ENCODE assay signal across 1 cellular context in the genomic region with DNA sequence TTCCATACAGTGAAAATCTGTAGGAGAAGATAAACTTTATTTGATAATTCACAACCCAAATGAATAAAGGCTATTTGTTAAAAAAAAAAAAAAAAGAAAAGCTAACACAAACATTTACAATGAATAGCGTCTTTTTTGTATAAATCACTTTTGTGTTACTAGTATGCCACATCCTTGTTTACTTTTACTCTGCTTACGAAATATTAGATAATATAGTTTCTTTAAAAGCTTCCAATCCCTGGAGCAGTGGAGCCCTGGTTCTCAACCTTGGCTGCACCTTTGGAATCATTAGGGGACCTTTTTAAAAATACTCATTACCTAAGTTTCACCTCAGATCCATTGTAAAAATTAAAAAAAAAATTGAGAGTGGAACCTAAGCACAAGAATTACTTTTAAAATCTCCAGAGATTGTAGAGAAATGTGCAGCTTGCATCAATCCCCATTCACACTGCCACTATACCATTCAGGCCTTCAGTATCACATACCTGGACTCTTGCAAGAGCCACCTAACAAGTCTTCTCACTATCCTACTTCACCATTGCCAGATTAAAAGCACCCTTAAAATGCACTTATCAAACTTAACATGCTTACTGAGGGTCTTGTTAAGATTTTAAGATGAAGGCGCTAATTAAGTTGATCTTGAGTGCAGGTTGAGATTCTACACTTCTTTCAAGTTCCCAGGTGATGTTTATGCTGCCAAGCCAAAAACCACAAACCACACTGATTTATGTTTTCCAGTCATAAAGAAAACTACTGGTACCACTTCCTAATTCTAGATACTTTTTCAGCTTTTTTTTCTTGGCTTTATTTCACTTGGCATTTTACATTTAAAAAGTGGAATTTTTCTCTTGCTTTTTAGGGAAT.
TF ChIP-seq lines count a peak whose summit lies in the region.

No MANE protein-coding gene starts in this region.

TF ChIP-seq in GM23338, 12 proteins besides CTCF, POLR2A, EP300 and RAD21 (continued from another document):
- TF ChIP-seq, protein P1, sequence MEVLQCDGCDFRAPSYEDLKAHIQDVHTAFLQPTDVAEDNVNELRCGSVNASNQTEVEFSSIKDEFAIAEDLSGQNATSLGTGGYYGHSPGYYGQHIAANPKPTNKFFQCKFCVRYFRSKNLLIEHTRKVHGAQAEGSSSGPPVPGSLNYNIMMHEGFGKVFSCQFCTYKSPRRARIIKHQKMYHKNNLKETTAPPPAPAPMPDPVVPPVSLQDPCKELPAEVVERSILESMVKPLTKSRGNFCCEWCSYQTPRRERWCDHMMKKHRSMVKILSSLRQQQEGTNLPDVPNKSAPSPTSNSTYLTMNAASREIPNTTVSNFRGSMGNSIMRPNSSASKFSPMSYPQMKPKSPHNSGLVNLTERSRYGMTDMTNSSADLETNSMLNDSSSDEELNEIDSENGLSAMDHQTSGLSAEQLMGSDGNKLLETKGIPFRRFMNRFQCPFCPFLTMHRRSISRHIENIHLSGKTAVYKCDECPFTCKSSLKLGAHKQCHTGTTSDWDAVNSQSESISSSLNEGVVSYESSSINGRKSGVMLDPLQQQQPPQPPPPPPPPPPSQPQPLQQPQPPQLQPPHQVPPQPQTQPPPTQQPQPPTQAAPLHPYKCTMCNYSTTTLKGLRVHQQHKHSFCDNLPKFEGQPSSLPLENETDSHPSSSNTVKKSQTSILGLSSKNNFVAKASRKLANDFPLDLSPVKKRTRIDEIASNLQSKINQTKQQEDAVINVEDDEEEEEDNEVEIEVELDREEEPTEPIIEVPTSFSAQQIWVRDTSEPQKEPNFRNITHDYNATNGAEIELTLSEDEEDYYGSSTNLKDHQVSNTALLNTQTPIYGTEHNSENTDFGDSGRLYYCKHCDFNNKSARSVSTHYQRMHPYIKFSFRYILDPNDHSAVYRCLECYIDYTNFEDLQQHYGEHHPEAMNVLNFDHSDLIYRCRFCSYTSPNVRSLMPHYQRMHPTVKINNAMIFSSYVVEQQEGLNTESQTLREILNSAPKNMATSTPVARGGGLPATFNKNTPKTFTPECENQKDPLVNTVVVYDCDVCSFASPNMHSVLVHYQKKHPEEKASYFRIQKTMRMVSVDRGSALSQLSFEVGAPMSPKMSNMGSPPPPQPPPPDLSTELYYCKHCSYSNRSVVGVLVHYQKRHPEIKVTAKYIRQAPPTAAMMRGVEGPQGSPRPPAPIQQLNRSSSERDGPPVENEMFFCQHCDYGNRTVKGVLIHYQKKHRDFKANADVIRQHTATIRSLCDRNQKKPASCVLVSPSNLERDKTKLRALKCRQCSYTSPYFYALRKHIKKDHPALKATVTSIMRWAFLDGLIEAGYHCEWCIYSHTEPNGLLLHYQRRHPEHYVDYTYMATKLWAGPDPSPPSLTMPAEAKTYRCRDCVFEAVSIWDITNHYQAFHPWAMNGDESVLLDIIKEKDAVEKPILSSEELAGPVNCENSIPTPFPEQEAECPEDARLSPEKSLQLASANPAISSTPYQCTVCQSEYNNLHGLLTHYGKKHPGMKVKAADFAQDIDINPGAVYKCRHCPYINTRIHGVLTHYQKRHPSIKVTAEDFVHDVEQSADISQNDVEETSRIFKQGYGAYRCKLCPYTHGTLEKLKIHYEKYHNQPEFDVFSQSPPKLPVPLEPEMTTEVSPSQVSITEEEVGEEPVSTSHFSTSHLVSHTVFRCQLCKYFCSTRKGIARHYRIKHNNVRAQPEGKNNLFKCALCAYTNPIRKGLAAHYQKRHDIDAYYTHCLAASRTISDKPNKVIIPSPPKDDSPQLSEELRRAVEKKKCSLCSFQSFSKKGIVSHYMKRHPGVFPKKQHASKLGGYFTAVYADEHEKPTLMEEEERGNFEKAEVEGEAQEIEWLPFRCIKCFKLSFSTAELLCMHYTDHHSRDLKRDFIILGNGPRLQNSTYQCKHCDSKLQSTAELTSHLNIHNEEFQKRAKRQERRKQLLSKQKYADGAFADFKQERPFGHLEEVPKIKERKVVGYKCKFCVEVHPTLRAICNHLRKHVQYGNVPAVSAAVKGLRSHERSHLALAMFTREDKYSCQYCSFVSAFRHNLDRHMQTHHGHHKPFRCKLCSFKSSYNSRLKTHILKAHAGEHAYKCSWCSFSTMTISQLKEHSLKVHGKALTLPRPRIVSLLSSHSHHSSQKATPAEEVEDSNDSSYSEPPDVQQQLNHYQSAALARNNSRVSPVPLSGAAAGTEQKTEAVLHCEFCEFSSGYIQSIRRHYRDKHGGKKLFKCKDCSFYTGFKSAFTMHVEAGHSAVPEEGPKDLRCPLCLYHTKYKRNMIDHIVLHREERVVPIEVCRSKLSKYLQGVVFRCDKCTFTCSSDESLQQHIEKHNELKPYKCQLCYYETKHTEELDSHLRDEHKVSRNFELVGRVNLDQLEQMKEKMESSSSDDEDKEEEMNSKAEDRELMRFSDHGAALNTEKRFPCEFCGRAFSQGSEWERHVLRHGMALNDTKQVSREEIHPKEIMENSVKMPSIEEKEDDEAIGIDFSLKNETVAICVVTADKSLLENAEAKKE (CRISPR knock-in tag; IDR thresholded peaks at IDR 0.05): no peak
- TF ChIP-seq EZH2phosphoT487 (IDR thresholded peaks at IDR 0.05; ENCODE audit: unreplicated experiment) (no peak), STAT1 (IDR thresholded peaks at IDR 0.05; ENCODE audit: unreplicated experiment) (no peak), EZH2 (IDR thresholded peaks at IDR 0.05; ENCODE audit: low read depth, unreplicated experiment) (no peak), ZNF331 (CRISPR knock-in tag; IDR thresholded peaks at IDR 0.05; ENCODE audit: low read depth) (no peak), NANOG (IDR thresholded peaks at IDR 0.05; ENCODE audit: borderline replicate concordance) (no peak), POLR2AphosphoS5 (IDR thresholded peaks at IDR 0.05; ENCODE audit: low read depth) (no peak)
- TF ChIP-seq, protein P2, sequence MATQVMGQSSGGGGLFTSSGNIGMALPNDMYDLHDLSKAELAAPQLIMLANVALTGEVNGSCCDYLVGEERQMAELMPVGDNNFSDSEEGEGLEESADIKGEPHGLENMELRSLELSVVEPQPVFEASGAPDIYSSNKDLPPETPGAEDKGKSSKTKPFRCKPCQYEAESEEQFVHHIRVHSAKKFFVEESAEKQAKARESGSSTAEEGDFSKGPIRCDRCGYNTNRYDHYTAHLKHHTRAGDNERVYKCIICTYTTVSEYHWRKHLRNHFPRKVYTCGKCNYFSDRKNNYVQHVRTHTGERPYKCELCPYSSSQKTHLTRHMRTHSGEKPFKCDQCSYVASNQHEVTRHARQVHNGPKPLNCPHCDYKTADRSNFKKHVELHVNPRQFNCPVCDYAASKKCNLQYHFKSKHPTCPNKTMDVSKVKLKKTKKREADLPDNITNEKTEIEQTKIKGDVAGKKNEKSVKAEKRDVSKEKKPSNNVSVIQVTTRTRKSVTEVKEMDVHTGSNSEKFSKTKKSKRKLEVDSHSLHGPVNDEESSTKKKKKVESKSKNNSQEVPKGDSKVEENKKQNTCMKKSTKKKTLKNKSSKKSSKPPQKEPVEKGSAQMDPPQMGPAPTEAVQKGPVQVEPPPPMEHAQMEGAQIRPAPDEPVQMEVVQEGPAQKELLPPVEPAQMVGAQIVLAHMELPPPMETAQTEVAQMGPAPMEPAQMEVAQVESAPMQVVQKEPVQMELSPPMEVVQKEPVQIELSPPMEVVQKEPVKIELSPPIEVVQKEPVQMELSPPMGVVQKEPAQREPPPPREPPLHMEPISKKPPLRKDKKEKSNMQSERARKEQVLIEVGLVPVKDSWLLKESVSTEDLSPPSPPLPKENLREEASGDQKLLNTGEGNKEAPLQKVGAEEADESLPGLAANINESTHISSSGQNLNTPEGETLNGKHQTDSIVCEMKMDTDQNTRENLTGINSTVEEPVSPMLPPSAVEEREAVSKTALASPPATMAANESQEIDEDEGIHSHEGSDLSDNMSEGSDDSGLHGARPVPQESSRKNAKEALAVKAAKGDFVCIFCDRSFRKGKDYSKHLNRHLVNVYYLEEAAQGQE (IDR thresholded peaks at IDR 0.05; ENCODE audit: unreplicated experiment): no peak
- TF ChIP-seq, protein P3, sequence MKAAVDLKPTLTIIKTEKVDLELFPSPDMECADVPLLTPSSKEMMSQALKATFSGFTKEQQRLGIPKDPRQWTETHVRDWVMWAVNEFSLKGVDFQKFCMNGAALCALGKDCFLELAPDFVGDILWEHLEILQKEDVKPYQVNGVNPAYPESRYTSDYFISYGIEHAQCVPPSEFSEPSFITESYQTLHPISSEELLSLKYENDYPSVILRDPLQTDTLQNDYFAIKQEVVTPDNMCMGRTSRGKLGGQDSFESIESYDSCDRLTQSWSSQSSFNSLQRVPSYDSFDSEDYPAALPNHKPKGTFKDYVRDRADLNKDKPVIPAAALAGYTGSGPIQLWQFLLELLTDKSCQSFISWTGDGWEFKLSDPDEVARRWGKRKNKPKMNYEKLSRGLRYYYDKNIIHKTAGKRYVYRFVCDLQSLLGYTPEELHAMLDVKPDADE (IDR thresholded peaks at IDR 0.05): no peak
TF ChIP-seq in GM23338: peak in this region for 0.
